In the genomic region with DNA sequence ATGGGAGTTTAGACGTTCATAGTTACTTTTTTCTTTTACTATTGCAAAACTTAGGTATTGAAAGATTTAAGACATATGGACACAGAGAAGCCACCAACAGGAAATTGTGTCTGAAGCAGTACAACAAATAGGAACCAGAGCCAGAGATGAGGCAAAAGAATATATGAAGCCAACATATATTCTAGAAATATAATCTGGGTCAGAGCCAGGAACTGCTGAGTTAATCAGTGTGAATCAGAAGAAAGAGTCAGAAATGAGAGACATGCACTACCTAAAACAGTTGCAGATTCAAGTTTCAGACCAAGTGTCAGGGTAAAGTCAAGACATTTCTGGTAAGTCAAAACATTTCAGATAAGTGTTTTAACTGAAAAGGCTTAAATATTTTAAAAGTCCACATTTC, we compare ENCODE assay signal across 17 cellular contexts.
DNase-seq lines count a peak whose midpoint lies in the region; ATAC-seq, FAIRE-seq and TF ChIP-seq lines count a peak whose summit lies in the region.
"Had no signal": no experiment of that assay in that cellular context is flagged by ENCODE, and none has a peak within 500 bp of the region (broad histone marks: within the 10 kb centered on the region; RNA-seq: fewer than 3 reads in every experiment).

No MANE protein-coding gene starts in this region.

- H4K8ac ChIP-seq in mesenchymal stem cell (ENCODE audit: low read length), result no peak overlapping the region

- no peak overlapping the region for H2AK5ac ChIP-seq in mesenchymal stem cell (ENCODE audit: low read length, severe bottlenecking)

- no peak overlapping the region for H3K18ac ChIP-seq in mesenchymal stem cell (ENCODE audit: low read depth in 1 of 2, low read length in 2 of 2)

- no peak overlapping the region for H3K4me3 Mint-ChIP-seq in activated T-helper 2 cell treated with anti-CD3 and anti-CD28 coated beads, Interferon-gamma antibody, Interleukin-2, Interleukin-4, amounts not matched to agents 10 μg/mL and 5 μg/mL and 100 μg/mL, durations not matched to agents 14 hours and 24 hours and 36 hours (ENCODE audit: low read depth)
- H3K4me3 Mint-ChIP-seq: activated T-helper 17 cell treated with anti-CD3 and anti-CD28 coated beads, Interleukin-2, amount 50 U/mL, for 72 hours had no signal

- no peak overlapping the region for H2BK120ac ChIP-seq in mesenchymal stem cell (ENCODE audit: low read depth, low read length)

- no peak overlapping the region for H3K4me2 ChIP-seq in mesenchymal stem cell (ENCODE audit: low read length, poor library complexity, severe bottlenecking)

- H3K14ac ChIP-seq in mesenchymal stem cell (ENCODE audit: low read length in 2 of 2), result no peak overlapping the region

- H3K27ac Mint-ChIP-seq in activated T-helper 2 cell treated with anti-CD3 and anti-CD28 coated beads, Interferon-gamma antibody, Interleukin-2, Interleukin-4, amounts not matched to agents 10 μg/mL and 5 μg/mL and 100 μg/mL, durations not matched to agents 14 hours and 24 hours and 36 hours, result peak overlapping the region; percentile 47
- H3K27ac Mint-ChIP-seq: activated T-helper 17 cell treated with anti-CD3 and anti-CD28 coated beads, Interleukin-2, amount 50 U/mL, for 72 hours had no signal

- peak overlapping the region; percentile 70 for H3K9ac ChIP-seq in mesenchymal stem cell (ENCODE audit: low read length)

- CTCF ChIA-PET in HEK293T (lab: Yijun Ruan, JAX), result no interaction called here

- peaks cover under 1% of the 10 kb centered on the region for H3K9me3 Mint-ChIP-seq in activated T-helper 2 cell treated with anti-CD3 and anti-CD28 coated beads, Interferon-gamma antibody, Interleukin-2, Interleukin-4, amounts not matched to agents 10 μg/mL and 5 μg/mL and 100 μg/mL, durations not matched to agents 14 hours and 24 hours and 36 hours
- H3K9me3 Mint-ChIP-seq: activated T-helper 17 cell treated with anti-CD3 and anti-CD28 coated beads, Interleukin-2, amount 50 U/mL, for 72 hours had no signal

- no CpG with 5 or more reads among the region's 1 CpG for WGBS in mesenchymal stem cell
- 48 to 63% (median 59%) methylated on average over 1 of the region's 1 CpG for WGBS in small intestine, 3 donors

- H2BK5ac ChIP-seq in mesenchymal stem cell (ENCODE audit: low read depth, low read length, poor library complexity, severe bottlenecking), result peak overlapping the region; percentile 31

- peaks cover 1% of the 10 kb centered on the region for H3K4me1 Mint-ChIP-seq in activated T-helper 2 cell treated with anti-CD3 and anti-CD28 coated beads, Interferon-gamma antibody, Interleukin-2, Interleukin-4, amounts not matched to agents 10 μg/mL and 5 μg/mL and 100 μg/mL, durations not matched to agents 14 hours and 24 hours and 36 hours (ENCODE audit: low read depth)
- H3K4me1 Mint-ChIP-seq: activated T-helper 17 cell treated with anti-CD3 and anti-CD28 coated beads, Interleukin-2, amount 50 U/mL, for 72 hours had no signal

- H3K36me3 ChIP-seq in mesenchymal stem cell (ENCODE audit: control insufficient read depth in 1 of 2, insufficient read depth in 2 of 2, low read depth in 1 of 2, low read length in 2 of 2) (no peaks in the 10 kb centered on the region), small intestine (ENCODE audit: control insufficient read depth in 2 of 2, insufficient read depth in 2 of 2, low read length in 2 of 2) (no peaks in the 10 kb centered on the region)
- H3K36me3 ChIP-seq: lower lobe of right lung had no signal

- H2AFZ ChIP-seq in mesenchymal stem cell (ENCODE audit: low read depth, low read length), result no peak overlapping the region

- no peaks in the 10 kb centered on the region for H3K79me1 ChIP-seq in mesenchymal stem cell (replicated peaks; ENCODE audit: low read length, poor library complexity, severe bottlenecking)

- no peak overlapping the region for H3K23ac ChIP-seq in mesenchymal stem cell (ENCODE audit: low read length in 2 of 2)

- H3K4me3 ChIP-seq in mesenchymal stem cell (ENCODE audit: insufficient read depth in 1 of 2, low read depth in 1 of 2, low read length in 2 of 2), result no peak overlapping the region
- no peak overlapping the region for H3K4me3 ChIP-seq in small intestine (ENCODE audit: low read depth in 1 of 2, low read length in 2 of 2)
- H3K4me3 ChIP-seq: body of pancreas, lower lobe of right lung had no signal

- H3K27ac ChIP-seq in mesenchymal stem cell (ENCODE audit: low read length, poor library complexity, severe bottlenecking) (peak overlapping the region; percentile 61), small intestine (ENCODE audit: low read depth in 1 of 2, low read length in 1 of 2) (no peak overlapping the region)
- H3K27ac ChIP-seq: body of pancreas, lower lobe of right lung, RWPE1 had no signal

- no peak for FAIRE-seq in small intestine (lab: Jason Lieb, UNC)
- FAIRE-seq: endometrium had no signal

- peak; percentile 13 for ATAC-seq in HG02610 (IDR thresholded peaks at IDR 0.05; ENCODE audit: unreplicated experiment)
- ATAC-seq: body of pancreas, lower lobe of right lung had no signal

- H2BK12ac ChIP-seq in mesenchymal stem cell (ENCODE audit: low read length in 2 of 2), result no peak overlapping the region

- no peaks in the 10 kb centered on the region for H3K27me3 Mint-ChIP-seq in activated T-helper 2 cell treated with anti-CD3 and anti-CD28 coated beads, Interferon-gamma antibody, Interleukin-2, Interleukin-4, amounts not matched to agents 10 μg/mL and 5 μg/mL and 100 μg/mL, durations not matched to agents 14 hours and 24 hours and 36 hours (ENCODE audit: low read depth)
- H3K27me3 Mint-ChIP-seq: activated T-helper 17 cell treated with anti-CD3 and anti-CD28 coated beads, Interleukin-2, amount 50 U/mL, for 72 hours had no signal

- no peaks in the 10 kb centered on the region for H3K36me3 Mint-ChIP-seq in activated T-helper 2 cell treated with anti-CD3 and anti-CD28 coated beads, Interferon-gamma antibody, Interleukin-2, Interleukin-4, amounts not matched to agents 10 μg/mL and 5 μg/mL and 100 μg/mL, durations not matched to agents 14 hours and 24 hours and 36 hours (ENCODE audit: low read depth)

- no peak overlapping the region for H4K91ac ChIP-seq in mesenchymal stem cell (ENCODE audit: low read length)

- H3K4me1 ChIP-seq in mesenchymal stem cell (ENCODE audit: control insufficient read depth, insufficient read depth, low read depth, low read length), result peaks cover 1% of the 10 kb centered on the region
- H3K4me1 ChIP-seq in small intestine (ENCODE audit: control insufficient read depth in 2 of 2, insufficient read depth in 1 of 2, low read depth in 1 of 2, low read length in 1 of 2), result no peaks in the 10 kb centered on the region
- H3K4me1 ChIP-seq: lower lobe of right lung had no signal

- POLR2A ChIA-PET in HEK293T (lab: Yijun Ruan, JAX), result interaction anchor here (0.6 kb wide), 1 partner anchor 12 kb away, joined by 3 read pairs; no protein-coding TSS in a partner anchor

- DNase-seq in GM04504 (ENCODE audit: low read depth) (peak; percentile 44), mesenchymal stem cell (no peak), epidermal melanocyte (ENCODE audit: insufficient read length, low spot score) (no peak), small intestine (no peak), DMS114 treated with DMSO at 0.1 percent for 48 hours (lab: John Stamatoyannopoulos, UW; ENCODE audit: unreplicated experiment) (no peak), HEK293T (ENCODE audit: extremely low spot score) (no peak)
- DNase-seq in activated T-helper 2 cell treated with anti-CD3 and anti-CD28 coated beads, Interferon-gamma antibody, Interleukin-2, Interleukin-4, amounts not matched to agents 10 μg/mL and 5 μg/mL and 100 μg/mL, durations not matched to agents 14 hours and 24 hours and 36 hours (ENCODE audit: low spot score), result no peak
- DNase-seq: activated CD4-positive, alpha-beta T cell treated with anti-CD3 and anti-CD28 coated beads, Interleukin-2, amount 50 U/mL, for 48 hours; body of pancreas; GDM1; lower lobe of right lung; NCI-H524 treated with DMSO at 0.1 percent for 48 hours; stimulated activated CD4-positive, alpha-beta T cell treated with anti-CD3 and anti-CD28 coated beads, Interleukin-12 subunit alpha, Interleukin-12 subunit beta, amount 100 ng/mL, for 4 hours had no signal

- intact Hi-C loops in activated T-helper 2 cell treated with anti-CD3 and anti-CD28 coated beads, Interferon-gamma antibody, Interleukin-2, Interleukin-4, amounts not matched to agents 10 μg/mL and 5 μg/mL and 100 μg/mL, durations not matched to agents 14 hours and 24 hours and 36 hours (cut with micrococcal nuclease), result no loop called here

- no peak overlapping the region for H2BK15ac ChIP-seq in mesenchymal stem cell (ENCODE audit: low read depth, poor library complexity, severe bottlenecking)

- H3K9me3 ChIP-seq in mesenchymal stem cell (ENCODE audit: control insufficient read depth, low read length) (no peaks in the 10 kb centered on the region), small intestine (ENCODE audit: control insufficient read depth, low read depth) (no peaks in the 10 kb centered on the region)
- H3K9me3 ChIP-seq: body of pancreas, lower lobe of right lung had no signal

- H3K27me3 ChIP-seq in mesenchymal stem cell (ENCODE audit: control insufficient read depth in 1 of 2, insufficient read depth in 1 of 2, low read length in 2 of 2) (no peaks in the 10 kb centered on the region), small intestine (ENCODE audit: control insufficient read depth in 2 of 2, insufficient read depth in 2 of 2, low read length in 2 of 2) (no peaks in the 10 kb centered on the region)
- H3K27me3 ChIP-seq: body of pancreas had no signal

- no peak overlapping the region for H3K4ac ChIP-seq in mesenchymal stem cell (ENCODE audit: low read depth in 1 of 2, low read length in 2 of 2)

TF ChIP-seq in HEK293T, 16 proteins besides CTCF, POLR2A, EP300 and RAD21:
- no peak for TF ChIP-seq ZNF384 (IDR thresholded peaks at IDR 0.05)
- TF ChIP-seq ARNT (IDR thresholded peaks at IDR 0.05), result no peak
- TF ChIP-seq FOXA1 (IDR thresholded peaks at IDR 0.05), result no peak
- no peak for TF ChIP-seq SUZ12 (IDR thresholded peaks at IDR 0.05)
- no peak for TF ChIP-seq L3MBTL2 (conservative IDR thresholded peaks at IDR 0.05)
TF ChIP-seq in HEK293T: peak in this region for 0.
